ENCODE assay signal across 10 cellular contexts in the genomic region with DNA sequence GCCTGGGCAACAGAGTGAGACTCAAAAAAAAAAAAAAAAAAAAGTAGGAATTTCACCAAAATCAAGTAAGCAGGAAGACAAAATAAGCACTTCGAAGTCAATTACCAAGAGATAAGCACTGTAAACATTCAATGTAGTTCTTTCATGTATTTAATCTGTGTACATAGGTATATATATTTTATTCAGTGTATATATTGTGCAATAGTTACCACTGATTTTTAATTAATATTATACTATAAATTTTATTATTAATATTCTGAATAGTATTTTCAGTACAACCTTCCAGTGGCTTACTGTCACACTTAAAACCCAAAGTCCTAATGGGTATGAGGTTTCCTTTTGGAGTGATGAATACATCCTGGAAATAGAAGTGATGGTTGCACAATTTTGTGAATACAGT.
"Had no signal": no experiment of that assay in that cellular context is flagged by ENCODE, and none has a peak within 500 bp of the region (broad histone marks: within the 10 kb centered on the region; RNA-seq: fewer than 3 reads in every experiment).

No MANE protein-coding gene starts in this region.

- H3K4me3 ChIP-seq: GM23248, GM23338, HAP-1 had no signal

- DNase-seq: GM23248, GOT3, H7, H9, HCEC 1CT, HFFc6 had no signal

- H3K9ac ChIP-seq: GM23248 had no signal

- H3K4me1 ChIP-seq: HAP-1 had no signal

- H3K9me3 ChIP-seq: HAP-1 had no signal

- H2AFZ ChIP-seq: GM23248, GM23338 had no signal

- ATAC-seq: GM23338, HCT116 had no signal

- H3K27ac ChIP-seq: GM23248 had no signal

- H3K36me3 ChIP-seq: HAP-1 had no signal

- FAIRE-seq: H1 had no signal

- H3K4me2 ChIP-seq: GM23338 had no signal
